In genomic region chr22:43288807-43289417, GRCh38 we compare ENCODE assay signal across 13 cellular contexts. TPM values are rescaled to one million over a fixed set of nuclear protein-coding genes. Genes with fewer than 3 reads are reported as not detected.
A peak's percentile ranks its signal among the peaks of the same experiment; 100 is the strongest.
DNase-seq lines count a peak whose midpoint lies in the region; ATAC-seq and TF ChIP-seq lines count a peak whose summit lies in the region.
"Had no signal": no experiment of that assay in that cellular context is flagged by ENCODE, and none has a peak within 500 bp of the region (broad histone marks: within the 10 kb centered on the region; RNA-seq: fewer than 3 reads in every experiment).

No MANE protein-coding gene starts in this region.

- no peaks in the 10 kb centered on the region for H3K9me3 ChIP-seq in endodermal cell (ENCODE audit: control insufficient read depth, low read length)
- H3K9me3 ChIP-seq: BE2C had no signal

- H3K36me3 ChIP-seq in endodermal cell (ENCODE audit: control insufficient read depth, insufficient read depth, low read length): no peaks in the 10 kb centered on the region
- H3K36me3 ChIP-seq: BE2C had no signal

- 73 to 76% methylated on average over 3 to 12 of the region's 12 CpGs for WGBS in endodermal cell (ENCODE audit: insufficient coverage in 1 of 2, insufficient read length in 1 of 2), 2 experiments

- no peak overlapping the region for H3K4me3 ChIP-seq in endodermal cell (ENCODE audit: low read length)

- TF ChIP-seq CTCF in endodermal cell (conservative IDR thresholded peaks at IDR 0.05): no peak
- TF ChIP-seq CTCF in neural crest cell (conservative IDR thresholded peaks at IDR 0.05): no peak

- no peaks in the 10 kb centered on the region for H3K9me3 Mint-ChIP-seq in stimulated activated naive CD8-positive, alpha-beta T cell treated with anti-CD3 and anti-CD28 coated beads, Interleukin-15, amount 100 ng/mL, for 72 hours
- H3K9me3 Mint-ChIP-seq in endodermal cell: no peaks in the 10 kb centered on the region
- H3K9me3 Mint-ChIP-seq in neural crest cell: no peaks in the 10 kb centered on the region
- H3K9me3 Mint-ChIP-seq: naive B cell had no signal

- H3K27ac ChIP-seq in endodermal cell (ENCODE audit: low read depth, low read length): no peak overlapping the region

- peaks cover 20% of the 10 kb centered on the region for H3K27me3 Mint-ChIP-seq in stimulated activated naive CD8-positive, alpha-beta T cell treated with anti-CD3 and anti-CD28 coated beads, Interleukin-15, amount 100 ng/mL, for 72 hours
- H3K27me3 Mint-ChIP-seq in endodermal cell (ENCODE audit: insufficient read depth): no peaks in the 10 kb centered on the region
- H3K27me3 Mint-ChIP-seq in neural crest cell (ENCODE audit: low read depth): no peaks in the 10 kb centered on the region

- H3K27me3 ChIP-seq in endodermal cell (ENCODE audit: control insufficient read depth, insufficient read depth, low read length, poor library complexity, severe bottlenecking): no peaks in the 10 kb centered on the region
- H3K27me3 ChIP-seq: BE2C had no signal

- H3K4me3 Mint-ChIP-seq in stimulated activated naive CD8-positive, alpha-beta T cell treated with anti-CD3 and anti-CD28 coated beads, Interleukin-15, amount 100 ng/mL, for 72 hours: no peak overlapping the region
- H3K4me3 Mint-ChIP-seq in endodermal cell: no peak overlapping the region
- H3K4me3 Mint-ChIP-seq in neural crest cell: no peak overlapping the region
- H3K4me3 Mint-ChIP-seq: naive B cell had no signal

- peak overlapping the region; percentile 65 to 85 for H3K27ac Mint-ChIP-seq in stimulated activated naive CD8-positive, alpha-beta T cell treated with anti-CD3 and anti-CD28 coated beads, Interleukin-15, amount 100 ng/mL, for 72 hours
- H3K27ac Mint-ChIP-seq in endodermal cell: no peak overlapping the region
- peak overlapping the region; percentile 57 for H3K27ac Mint-ChIP-seq in neural crest cell (ENCODE audit: unreplicated experiment)

- peaks cover 21% of the 10 kb centered on the region for H3K4me1 Mint-ChIP-seq in stimulated activated naive CD8-positive, alpha-beta T cell treated with anti-CD3 and anti-CD28 coated beads, Interleukin-15, amount 100 ng/mL, for 72 hours
- H3K4me1 Mint-ChIP-seq in endodermal cell (peaks cover 4% of the 10 kb centered on the region), neural crest cell (peaks cover 17% of the 10 kb centered on the region)

- no peaks in the 10 kb centered on the region for H3K4me1 ChIP-seq in endodermal cell (ENCODE audit: control insufficient read depth, insufficient read depth, low read length)

- no peaks in the 10 kb centered on the region for H3K36me3 Mint-ChIP-seq in endodermal cell (ENCODE audit: low read depth)
- no peaks in the 10 kb centered on the region for H3K36me3 Mint-ChIP-seq in neural crest cell (ENCODE audit: low read depth)
- H3K36me3 Mint-ChIP-seq: naive B cell had no signal

- DNase-seq in stimulated activated naive CD8-positive, alpha-beta T cell treated with anti-CD3 and anti-CD28 coated beads, Interleukin-15, amount 100 ng/mL, for 72 hours: no peak
- DNase-seq in stimulated activated naive CD8-positive, alpha-beta T cell treated with anti-CD3 and anti-CD28 coated beads, Interleukin-15, Interleukin-2, amounts not matched to agents 100 U/mL and 50 U/mL, for 24 hours: no peak
- DNase-seq in endodermal cell: peak; percentile 63
- no peak for DNase-seq in neural crest cell (ENCODE audit: low read depth, low spot score)
- DNase-seq in islet precursor cell: no peak
- no peak for DNase-seq in pons (ENCODE audit: low spot score)
- DNase-seq in amygdala (lab: John Stamatoyannopoulos, UW): no peak
- DNase-seq: activated gamma-delta T cell treated with Interleukin-2 at 50 U/mL for 16 hours, BE2C, GDM1, naive B cell, T-helper 1 cell had no signal

- no peak overlapping the region for H3K9ac ChIP-seq in endodermal cell (ENCODE audit: extremely low read depth, low read length, poor library complexity, severe bottlenecking)

- peak; percentile 28 for ATAC-seq in stimulated activated naive CD8-positive, alpha-beta T cell treated with anti-CD3 and anti-CD28 coated beads, Interleukin-15, amount 100 ng/mL, for 72 hours
- ATAC-seq in stimulated activated naive CD8-positive, alpha-beta T cell treated with anti-CD3 and anti-CD28 coated beads, Interleukin-15, Interleukin-2, amounts not matched to agents 100 U/mL and 50 U/mL, for 24 hours: no peak
- no peak for ATAC-seq in GM21576 (IDR thresholded peaks at IDR 0.05; ENCODE audit: unreplicated experiment)

RNA-seq across cellular contexts. Expression of gene SCUBE1, which starts 54.3 kb away (rescaled TPM):
- total RNA-seq in endodermal cell: under 1 TPM; 0.13 to 0.95 TPM
- 32.3 TPM for polyA plus RNA-seq in endodermal cell (2013, experiment 1 of 2)
- 25.2 TPM for polyA plus RNA-seq in endodermal cell (2013, experiment 2 of 2)
- total RNA-seq in neural crest cell: 10.6 and 12.1 TPM in 2 replicates
